In the genomic region with DNA sequence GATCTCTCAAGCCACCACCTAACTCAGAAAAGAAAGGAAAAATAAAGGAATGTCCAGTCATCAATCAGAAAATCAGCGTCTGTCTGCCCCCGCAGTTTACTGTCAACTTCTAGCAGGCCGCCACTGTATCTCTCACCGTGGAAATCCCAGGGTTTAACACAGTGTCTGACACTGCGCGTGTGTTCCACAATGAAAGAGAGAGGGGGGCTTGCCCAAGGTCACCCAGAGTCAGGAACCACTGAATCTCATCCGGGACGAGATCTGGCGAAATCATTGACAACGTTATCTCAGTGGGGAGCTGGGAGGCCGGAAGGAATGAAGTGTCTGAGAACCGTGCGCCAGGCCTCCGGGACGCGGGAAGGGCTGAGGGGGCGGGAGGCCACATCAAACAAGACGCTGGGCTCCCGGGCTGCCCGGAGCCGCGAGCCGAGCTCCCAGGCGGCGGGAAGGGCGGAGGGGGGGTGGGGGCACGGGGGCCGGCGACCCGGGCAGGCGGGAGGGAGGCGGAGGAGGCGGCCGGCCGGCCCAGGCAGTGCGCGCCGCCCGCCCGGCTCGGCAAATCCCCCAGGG, we compare ENCODE assay signal across 8 cellular contexts. TPM values are rescaled to one million over a fixed set of nuclear protein-coding genes. Genes with fewer than 3 reads are reported as not detected.
A peak's percentile ranks its signal among the peaks of the same experiment; 100 is the strongest.
DNase-seq lines count a peak whose midpoint lies in the region; ATAC-seq, FAIRE-seq and TF ChIP-seq lines count a peak whose summit lies in the region.

No MANE protein-coding gene starts in this region.

- no peak for ATAC-seq in omental fat pad (ENCODE audit: low FRiP score)

- H3K9ac ChIP-seq in Loucy (ENCODE audit: low read depth, low read length, poor library complexity, severe bottlenecking) = peak overlapping the region; percentile 85

- H3F3A ChIP-seq in Loucy (ENCODE audit: low read depth) = peaks cover 17% of the 10 kb centered on the region

- H2AFZ ChIP-seq in Loucy (ENCODE audit: low read length) (no peak overlapping the region), osteoblast (ENCODE audit: low read length) (peak overlapping the region; percentile 36)

- TF ChIP-seq CTCF in Loucy (conservative IDR thresholded peaks at IDR 0.05; ENCODE audit: low read length) = no peak
- TF ChIP-seq CTCF in osteoblast (IDR thresholded peaks at IDR 0.05; ENCODE audit: extremely low read depth, low read depth, low read length) = no peak
- TF ChIP-seq CTCF in omental fat pad (IDR thresholded peaks at IDR 0.05) = no peak
- no peak for TF ChIP-seq CTCF in D721Med (IDR thresholded peaks at IDR 0.05; ENCODE audit: insufficient read depth, missing control alignments)

- peak; percentile 57 for DNase-seq in EH (ENCODE audit: low read depth)
- peak; percentile 65 for DNase-seq in activated CD8-positive, alpha-beta memory T cell treated with anti-CD3 and anti-CD28 coated beads, Interleukin-2, amount 50 U/mL, for 48 hours
- peak; percentile 46 for DNase-seq in foreskin melanocyte
- DNase-seq in osteoblast (ENCODE audit: insufficient read length, low spot score, missing footprints) = peak; percentile 88
- DNase-seq in omental fat pad (ENCODE audit: low spot score) = no peak
- no peak for DNase-seq in COLO829 (ENCODE audit: low spot score)
- DNase-seq in D721Med (ENCODE audit: insufficient read length, low spot score) = no peak

- H3K27me3 ChIP-seq in Loucy (ENCODE audit: insufficient read depth, low read length, poor library complexity, severe bottlenecking) = no peaks in the 10 kb centered on the region
- peaks cover 4% of the 10 kb centered on the region for H3K27me3 ChIP-seq in osteoblast (ENCODE audit: insufficient read depth, low read length)

- no peaks in the 10 kb centered on the region for H3K9me2 ChIP-seq in Loucy (replicated peaks; ENCODE audit: low read depth, low read length)

- peaks cover 22% of the 10 kb centered on the region for H3K79me2 ChIP-seq in Loucy (ENCODE audit: insufficient read depth, low read length)
- peaks cover 2% of the 10 kb centered on the region for H3K79me2 ChIP-seq in osteoblast (ENCODE audit: insufficient read depth, low read length)

- no peak for FAIRE-seq in D721Med (lab: Jason Lieb, UNC)

- no peaks in the 10 kb centered on the region for H3K9me3 ChIP-seq in Loucy (ENCODE audit: insufficient read depth, low read depth, low read length)
- no peaks in the 10 kb centered on the region for H3K9me3 ChIP-seq in osteoblast (ENCODE audit: low read depth, low read length)

- H4K20me1 ChIP-seq in Loucy (ENCODE audit: insufficient read depth, low read length, poor library complexity, severe bottlenecking) = no peaks in the 10 kb centered on the region
- H4K20me1 ChIP-seq in osteoblast (ENCODE audit: insufficient read depth, low read length) = no peaks in the 10 kb centered on the region

- H3K4me3 ChIP-seq in Loucy (ENCODE audit: low read length, poor library complexity, severe bottlenecking) (peak overlapping the region; percentile 70), osteoblast (ENCODE audit: insufficient read depth, low read length) (peak overlapping the region; percentile 67)

- H3K36me3 ChIP-seq in Loucy (ENCODE audit: insufficient read depth, low read length) (no peaks in the 10 kb centered on the region), osteoblast (ENCODE audit: insufficient read depth, low read length) (no peaks in the 10 kb centered on the region)

- H3K27ac ChIP-seq in osteoblast (ENCODE audit: low read depth, low read length) = peak overlapping the region; percentile 88

- H3K4me2 ChIP-seq in Loucy (ENCODE audit: low read depth, low read length, poor library complexity, severe bottlenecking) (peak overlapping the region; percentile 84), osteoblast (ENCODE audit: insufficient read depth, low read length) (peak overlapping the region; percentile 82)

- H3K4me1 ChIP-seq in Loucy (ENCODE audit: insufficient read depth, low read length, poor library complexity, severe bottlenecking) = peaks cover 76% of the 10 kb centered on the region
- peaks cover 44% of the 10 kb centered on the region for H3K4me1 ChIP-seq in osteoblast (ENCODE audit: insufficient read depth, low read length)

RNA-seq across cellular contexts. Expression of a gene that starts 2.2 kb away (rescaled TPM):
- total RNA-seq in osteoblast (4.4 and 4.7 TPM in 2 replicates), omental fat pad (10 to 100 TPM in 3 of 4 donors, 1 to 10 TPM in 1; 8.3 to 23.9 (median 12.7) TPM)

Comparison
In these comparisons a context has a peak if more than half of its experiments do, and no peak if none do; other contexts are left out.
1. DNase-seq: peak in EH (single experiment), activated CD8-positive, alpha-beta memory T cell treated with anti-CD3 and anti-CD28 coated beads, Interleukin-2, amount 50 U/mL, for 48 hours (single experiment), foreskin melanocyte (single experiment) and osteoblast (single experiment); none in omental fat pad (single experiment), COLO829 (single experiment) and D721Med (single experiment).